Comparison of ENCODE assay signal across 1 cellular context in the genomic region with DNA sequence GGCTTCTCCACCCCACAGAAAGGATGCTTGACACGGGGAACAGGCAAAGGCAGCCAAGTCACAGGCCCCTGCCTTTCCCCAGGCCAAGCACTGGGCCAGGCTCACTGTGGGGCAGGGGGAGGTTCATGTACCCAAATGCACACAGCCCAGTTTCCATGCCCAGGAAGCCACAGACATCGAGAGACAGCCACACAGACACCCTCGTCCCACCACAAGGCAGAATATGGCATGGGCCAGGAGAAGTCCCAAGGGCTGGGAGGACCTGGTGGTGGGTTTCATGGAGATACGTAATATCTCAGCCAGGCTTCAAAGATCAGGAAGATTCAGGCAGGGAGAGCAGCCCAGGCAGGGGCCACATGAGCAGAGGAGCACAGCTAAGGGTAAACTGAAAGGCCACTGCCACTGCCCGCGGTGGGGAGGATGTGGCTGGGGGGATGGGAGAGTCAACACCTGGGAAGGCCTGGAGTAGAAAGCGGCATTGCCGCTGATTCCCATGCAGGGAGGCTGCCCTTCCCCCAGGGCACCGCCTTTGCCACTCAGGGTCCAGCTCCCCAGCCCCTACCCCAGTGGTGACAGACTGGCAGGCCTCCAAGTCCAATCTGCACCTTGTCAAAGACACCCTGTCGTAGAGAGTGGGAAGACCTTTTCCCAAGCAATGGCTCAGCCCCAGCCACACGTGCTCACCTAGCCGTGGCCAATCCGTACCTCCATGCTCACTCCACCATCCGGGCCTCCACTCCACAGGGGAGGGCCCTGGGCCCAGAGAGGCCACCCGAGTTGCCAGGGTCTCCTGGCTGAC.
TF ChIP-seq lines count a peak whose summit lies in the region.

No MANE protein-coding gene starts in this region.

TF ChIP-seq in SK-N-SH, 30 proteins besides CTCF, POLR2A, EP300 and RAD21:
- TF ChIP-seq RCOR1 (IDR thresholded peaks at IDR 0.05; ENCODE audit: low read length) (no peak), YY1 (IDR thresholded peaks at IDR 0.05; ENCODE audit: low read depth) (no peak), RFX5 (IDR thresholded peaks at IDR 0.05; ENCODE audit: low read length) (no peak), GABPA (IDR thresholded peaks at IDR 0.05; ENCODE audit: low read depth) (no peak), TEAD4 (IDR thresholded peaks at IDR 0.05; ENCODE audit: borderline replicate concordance, insufficient read depth) (no peak), NFIC (IDR thresholded peaks at IDR 0.05; ENCODE audit: borderline replicate concordance) (no peak), RXRA (IDR thresholded peaks at IDR 0.05; ENCODE audit: borderline replicate concordance, low read depth) (no peak), FOXJ3 (CRISPR knock-in tag; IDR thresholded peaks at IDR 0.05) (no peak)
- TF ChIP-seq, protein P1, sequence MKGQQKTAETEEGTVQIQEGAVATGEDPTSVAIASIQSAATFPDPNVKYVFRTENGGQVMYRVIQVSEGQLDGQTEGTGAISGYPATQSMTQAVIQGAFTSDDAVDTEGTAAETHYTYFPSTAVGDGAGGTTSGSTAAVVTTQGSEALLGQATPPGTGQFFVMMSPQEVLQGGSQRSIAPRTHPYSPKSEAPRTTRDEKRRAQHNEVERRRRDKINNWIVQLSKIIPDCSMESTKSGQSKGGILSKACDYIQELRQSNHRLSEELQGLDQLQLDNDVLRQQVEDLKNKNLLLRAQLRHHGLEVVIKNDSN (IDR thresholded peaks at IDR 0.05; ENCODE audit: borderline replicate concordance, low read depth) = no peak
- TF ChIP-seq, protein P2, sequence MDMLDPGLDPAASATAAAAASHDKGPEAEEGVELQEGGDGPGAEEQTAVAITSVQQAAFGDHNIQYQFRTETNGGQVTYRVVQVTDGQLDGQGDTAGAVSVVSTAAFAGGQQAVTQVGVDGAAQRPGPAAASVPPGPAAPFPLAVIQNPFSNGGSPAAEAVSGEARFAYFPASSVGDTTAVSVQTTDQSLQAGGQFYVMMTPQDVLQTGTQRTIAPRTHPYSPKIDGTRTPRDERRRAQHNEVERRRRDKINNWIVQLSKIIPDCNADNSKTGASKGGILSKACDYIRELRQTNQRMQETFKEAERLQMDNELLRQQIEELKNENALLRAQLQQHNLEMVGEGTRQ (IDR thresholded peaks at IDR 0.05; ENCODE audit: borderline replicate concordance, low read depth, low read length) = no peak
- TF ChIP-seq, protein P3, sequence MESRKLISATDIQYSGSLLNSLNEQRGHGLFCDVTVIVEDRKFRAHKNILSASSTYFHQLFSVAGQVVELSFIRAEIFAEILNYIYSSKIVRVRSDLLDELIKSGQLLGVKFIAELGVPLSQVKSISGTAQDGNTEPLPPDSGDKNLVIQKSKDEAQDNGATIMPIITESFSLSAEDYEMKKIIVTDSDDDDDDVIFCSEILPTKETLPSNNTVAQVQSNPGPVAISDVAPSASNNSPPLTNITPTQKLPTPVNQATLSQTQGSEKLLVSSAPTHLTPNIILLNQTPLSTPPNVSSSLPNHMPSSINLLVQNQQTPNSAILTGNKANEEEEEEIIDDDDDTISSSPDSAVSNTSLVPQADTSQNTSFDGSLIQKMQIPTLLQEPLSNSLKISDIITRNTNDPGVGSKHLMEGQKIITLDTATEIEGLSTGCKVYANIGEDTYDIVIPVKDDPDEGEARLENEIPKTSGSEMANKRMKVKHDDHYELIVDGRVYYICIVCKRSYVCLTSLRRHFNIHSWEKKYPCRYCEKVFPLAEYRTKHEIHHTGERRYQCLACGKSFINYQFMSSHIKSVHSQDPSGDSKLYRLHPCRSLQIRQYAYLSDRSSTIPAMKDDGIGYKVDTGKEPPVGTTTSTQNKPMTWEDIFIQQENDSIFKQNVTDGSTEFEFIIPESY (IDR thresholded peaks at IDR 0.05; ENCODE audit: borderline replicate concordance, low read depth) = no peak
TF ChIP-seq in SK-N-SH: peak in this region for 0.
